Comparison of ENCODE assay signal across 2 cellular contexts in genomic region chr10:6275022-6275997, GRCh38.
TF ChIP-seq lines count a peak whose summit lies in the region.

No MANE protein-coding gene starts in this region.

TF ChIP-seq in A549, 52 proteins besides CTCF, POLR2A, EP300 and RAD21 (continued from another document):
- 0 out of 3 replicates have a peak, but pooled peaks have one; percentile 47 for TF ChIP-seq BCL3 (IDR thresholded peaks at IDR 0.05)
- TF ChIP-seq MYC (IDR thresholded peaks at IDR 0.05; ENCODE audit: borderline replicate concordance, low read length) = 0 out of 2 replicates have a peak, but pooled peaks have one; percentile 40
- peak; percentile 48 for TF ChIP-seq SMC3 (IDR thresholded peaks at IDR 0.05)
- peak; percentile 84 for TF ChIP-seq FOSL2 (IDR thresholded peaks at IDR 0.05)
- TF ChIP-seq FOSL2 (CRISPR knock-in tag; IDR thresholded peaks at IDR 0.05) = peak; percentile 100
- peak; percentile 79 for TF ChIP-seq GATA3 (IDR thresholded peaks at IDR 0.05; ENCODE audit: borderline replicate concordance)
- TF ChIP-seq TP53 (CRISPR knock-in tag; IDR thresholded peaks at IDR 0.05) = 0 out of 2 replicates have a peak, but pooled peaks have one; percentile 22
- TF ChIP-seq RARB (CRISPR knock-in tag; IDR thresholded peaks at IDR 0.05) = no peak; the same call in 1 of the 2 replicates
- 0 out of 2 replicates have a peak, but pooled peaks have one; percentile 10 for TF ChIP-seq BHLHE40 (IDR thresholded peaks at IDR 0.05; ENCODE audit: low read depth, low read length)
- TF ChIP-seq E2F6 (IDR thresholded peaks at IDR 0.05; ENCODE audit: borderline replicate concordance, low read depth) = peak; percentile 89
- TF ChIP-seq MAX (IDR thresholded peaks at IDR 0.05) = peak; percentile 96
- TF ChIP-seq HEYL (CRISPR knock-in tag; IDR thresholded peaks at IDR 0.05) = peak; percentile 18; the same call in 1 of the 2 replicates
- TF ChIP-seq CEBPB (IDR thresholded peaks at IDR 0.05) = no peak; a peak in 1 of 4 replicates
- peak; percentile 80 for TF ChIP-seq JUNB (IDR thresholded peaks at IDR 0.05)
- TF ChIP-seq HMGXB4 (CRISPR knock-in tag; IDR thresholded peaks at IDR 0.05; ENCODE audit: borderline replicate concordance) = no peak
- TF ChIP-seq ATOH8 (CRISPR knock-in tag; IDR thresholded peaks at IDR 0.05; ENCODE audit: low read depth) = 0 out of 2 replicates have a peak, but pooled peaks have one; percentile 56
- TF ChIP-seq USF2 (IDR thresholded peaks at IDR 0.05) = 0 out of 2 replicates have a peak, but pooled peaks have one; percentile 15
- peak; percentile 74; the same call in 1 of the 2 replicates for TF ChIP-seq FOXS1 (CRISPR knock-in tag; IDR thresholded peaks at IDR 0.05)

TF ChIP-seq in GM12878, 131 proteins besides CTCF, POLR2A, EP300 and RAD21 (continued from another document and continues in another):
- peak; percentile 90 for TF ChIP-seq ZNF592 (IDR thresholded peaks at IDR 0.05)
- TF ChIP-seq ZNF622 (IDR thresholded peaks at IDR 0.05) = no peak
- peak; percentile 89 for TF ChIP-seq MEF2B (IDR thresholded peaks at IDR 0.05; ENCODE audit: partially characterized antibody, poor library complexity, severe bottlenecking)
- peak; percentile 62; the same call in 1 of the 2 replicates for TF ChIP-seq NFIC (IDR thresholded peaks at IDR 0.05; ENCODE audit: low read depth, low read length)
- peak; percentile 66; the same call in 1 of the 2 replicates for TF ChIP-seq MTA2 (IDR thresholded peaks at IDR 0.05; ENCODE audit: low read depth)
- TF ChIP-seq ATF3 (IDR thresholded peaks at IDR 0.05; ENCODE audit: borderline replicate concordance, extremely low read depth, low read depth, low read length) = no peak
- 0 out of 2 replicates have a peak, but pooled peaks have one; percentile 19 for TF ChIP-seq SIN3A (IDR thresholded peaks at IDR 0.05; ENCODE audit: low read depth, low read length)
- peak; percentile 44; the same call in 1 of the 2 replicates for TF ChIP-seq BACH1 (IDR thresholded peaks at IDR 0.05; ENCODE audit: borderline replicate concordance)
- TF ChIP-seq CHD4 (IDR thresholded peaks at IDR 0.05) = no peak
- TF ChIP-seq PML (IDR thresholded peaks at IDR 0.05; ENCODE audit: low read length) = peak; percentile 41; the same call in 1 of the 2 replicates
- peak; percentile 4 for TF ChIP-seq RELA (IDR thresholded peaks at IDR 0.05; ENCODE audit: borderline replicate concordance, partially characterized antibody)
- peak; percentile 58; the same call in 1 of the 2 replicates for TF ChIP-seq MXI1 (IDR thresholded peaks at IDR 0.05; ENCODE audit: low read depth, low read length)
- peak; percentile 96 for TF ChIP-seq IKZF1 (conservative IDR thresholded peaks at IDR 0.05)
- TF ChIP-seq CREB1 (IDR thresholded peaks at IDR 0.05; ENCODE audit: low read depth) = peak; percentile 70
- TF ChIP-seq ZNF687 (IDR thresholded peaks at IDR 0.05) = peak; percentile 100
- peak in 1 of 2 experiments; percentile 93; a peak in 2 of 4 replicates for TF ChIP-seq ETV6 (conservative IDR thresholded peaks at IDR 0.05 in 1 of 2, IDR thresholded peaks at IDR 0.05 in 1 of 2; ENCODE audit: borderline replicate concordance in 1 of 2, low read depth in 1 of 2)
- no peak for TF ChIP-seq ZNF217 (IDR thresholded peaks at IDR 0.05)
- TF ChIP-seq BCL3 (IDR thresholded peaks at IDR 0.05; ENCODE audit: borderline replicate concordance, insufficient read depth, low read depth, low read length, poor library complexity, severe bottlenecking) = peak; percentile 81
- no peak for TF ChIP-seq NFXL1 (IDR thresholded peaks at IDR 0.05; ENCODE audit: borderline replicate concordance)
- TF ChIP-seq MEF2A (IDR thresholded peaks at IDR 0.05; ENCODE audit: insufficient read depth, low read depth, low read length) = no peak
- TF ChIP-seq HDAC6 (IDR thresholded peaks at IDR 0.05; ENCODE audit: unreplicated experiment) = no peak
- peak; percentile 70; the same call in 1 of the 2 replicates for TF ChIP-seq MLLT1 (IDR thresholded peaks at IDR 0.05)
- TF ChIP-seq TCF3 (IDR thresholded peaks at IDR 0.05; ENCODE audit: borderline replicate concordance, insufficient read depth, low read depth, low read length) = 0 out of 2 replicates have a peak, but pooled peaks have one; percentile 42
- peak; percentile 84 for TF ChIP-seq TAF1 (IDR thresholded peaks at IDR 0.05; ENCODE audit: borderline replicate concordance, low read depth, low read length)
- peak; percentile 76 for TF ChIP-seq POLR2AphosphoS5 (IDR thresholded peaks at IDR 0.05; ENCODE audit: low read length)
- no peak for TF ChIP-seq MYC (IDR thresholded peaks at IDR 0.05; ENCODE audit: insufficient read depth, insufficient read length, insufficient replicate concordance, low read length, severe bottlenecking)
- TF ChIP-seq STAT1 (conservative IDR thresholded peaks at IDR 0.05) = no peak
- TF ChIP-seq ZBTB40 (IDR thresholded peaks at IDR 0.05; ENCODE audit: borderline replicate concordance) = peak; percentile 82; the same call in 1 of the 2 replicates
- TF ChIP-seq SREBF2 (IDR thresholded peaks at IDR 0.05; ENCODE audit: low read length) = no peak
- TF ChIP-seq REST (IDR thresholded peaks at IDR 0.05; ENCODE audit: low read depth, low read length) = peak; percentile 28; the same call in 1 of the 2 replicates
